32 cellular contexts compared by ENCODE assay signal in genomic region chrX:110116581-110116980, GRCh38.
"Had no signal": no experiment of that assay in that cellular context is flagged by ENCODE, and none has a peak within 500 bp of the region (broad histone marks: within the 10 kb centered on the region; RNA-seq: fewer than 3 reads in every experiment).

No MANE protein-coding gene starts in this region.

- H3K27me3 ChIP-seq: brain microvascular endothelial cell, esophagus muscularis mucosa, foreskin keratinocyte, gastrocnemius medialis had no signal

- H3K36me3 ChIP-seq: brain microvascular endothelial cell, esophagus muscularis mucosa, gastrocnemius medialis had no signal

- H3K27me3 Mint-ChIP-seq: activated CD4-positive, alpha-beta memory T cell treated with anti-CD3 and anti-CD28 coated beads, Interleukin-2, amount 10 ng/mL, durations not matched to agents 7 days and 5 days; activated CD4-positive, alpha-beta T cell treated with anti-CD3 and anti-CD28 coated beads, Interleukin-2, amount 10 ng/mL, durations not matched to agents 7 days and 5 days; activated naive CD8-positive, alpha-beta T cell; activated T-helper 17 cell treated with anti-CD3 and anti-CD28 coated beads, Interleukin-2, amount 50 U/mL, for 72 hours; central memory CD8-positive, alpha-beta T cell; dendritic cell treated with granulocyte-macrophage colony-stimulating factor and Interleukin-4, amounts not matched to agents 40 ng/mL and 50 ng/mL, for 4 days had no signal

- H3K27ac Mint-ChIP-seq: activated CD4-positive, alpha-beta memory T cell treated with anti-CD3 and anti-CD28 coated beads, Interleukin-2, amount 10 ng/mL, durations not matched to agents 7 days and 5 days; activated CD4-positive, alpha-beta T cell treated with anti-CD3 and anti-CD28 coated beads, Interleukin-2, amount 10 ng/mL, durations not matched to agents 7 days and 5 days; activated naive CD8-positive, alpha-beta T cell; activated T-helper 17 cell treated with anti-CD3 and anti-CD28 coated beads, Interleukin-2, amount 50 U/mL, for 72 hours; dendritic cell treated with granulocyte-macrophage colony-stimulating factor and Interleukin-4, amounts not matched to agents 40 ng/mL and 50 ng/mL, for 4 days; endodermal cell; WTC11 had no signal

- ATAC-seq: activated T-cell treated with anti-CD3 and anti-CD28 coated beads, Interleukin-2, amount 50 U/mL, for 4 hours; activated T-helper 17 cell treated with anti-CD3 and anti-CD28 coated beads, Interleukin-2, amount 50 U/mL, for 72 hours; foreskin keratinocyte; gastrocnemius medialis; WTC11 had no signal

- H3K4me3 ChIP-seq: coronary artery, dorsolateral prefrontal cortex, esophagus muscularis mucosa, gastrocnemius medialis had no signal

- H3K9me3 ChIP-seq: esophagus muscularis mucosa, gastrocnemius medialis had no signal

- DNase-seq: activated CD4-positive, alpha-beta memory T cell treated with anti-CD3 and anti-CD28 coated beads, Interleukin-2, amount 10 ng/mL, durations not matched to agents 7 days and 5 days; activated CD4-positive, alpha-beta T cell treated with anti-CD3 and anti-CD28 coated beads for 1 hour; activated CD4-positive, alpha-beta T cell treated with anti-CD3 and anti-CD28 coated beads for 4 hours; activated CD4-positive, alpha-beta T cell treated with anti-CD3 and anti-CD28 coated beads, Interleukin-2, amount 10 ng/mL, durations not matched to agents 7 days and 5 days; activated CD4-positive, alpha-beta T cell treated with anti-CD3 and anti-CD28 coated beads, Interleukin-2, amount 50 U/mL, for 4 hours; activated CD8-positive, alpha-beta memory T cell treated with anti-CD3 and anti-CD28 coated beads, Interleukin-2, amount 50 U/mL, for 48 hours; activated effector memory CD4-positive, alpha-beta T cell treated with Interleukin-2 at 50 U/mL for 16 hours; activated gamma-delta T cell treated with Interleukin-2 at 50 U/mL for 16 hours; activated naive CD4-positive, alpha-beta T cell treated with anti-CD3 and anti-CD28 coated beads, Interleukin-2, amount 50 U/mL, for 16 hours; activated naive CD4-positive, alpha-beta T cell treated with Interleukin-2 at 50 U/mL for 16 hours; activated T-cell treated with anti-CD3 and anti-CD28 coated beads for 4 hours; activated T-cell treated with anti-CD3 and anti-CD28 coated beads, Interleukin-2, amount 50 U/mL, for 4 hours; amniotic stem cell; anterior cingulate cortex; brain microvascular endothelial cell; dorsolateral prefrontal cortex; effector memory CD4-positive, alpha-beta T cell; endodermal cell; erythroblast; foreskin keratinocyte; gastrocnemius medialis; glutamatergic neuron; T-helper 2 cell had no signal

- H3K4me3 Mint-ChIP-seq: activated CD4-positive, alpha-beta memory T cell treated with anti-CD3 and anti-CD28 coated beads, Interleukin-2, amount 10 ng/mL, durations not matched to agents 7 days and 5 days; activated CD4-positive, alpha-beta T cell treated with anti-CD3 and anti-CD28 coated beads, Interleukin-2, amount 10 ng/mL, durations not matched to agents 7 days and 5 days; activated naive CD8-positive, alpha-beta T cell; activated T-cell treated with anti-CD3 and anti-CD28 coated beads, Interleukin-2, amount 50 U/mL, for 4 hours; activated T-helper 17 cell treated with anti-CD3 and anti-CD28 coated beads, Interleukin-2, amount 50 U/mL, for 72 hours; central memory CD8-positive, alpha-beta T cell; dendritic cell treated with granulocyte-macrophage colony-stimulating factor and Interleukin-4, amounts not matched to agents 40 ng/mL and 50 ng/mL, for 4 days; endodermal cell; WTC11 had no signal

- H3K4me1 ChIP-seq: esophagus muscularis mucosa, foreskin keratinocyte had no signal

- FAIRE-seq: bronchial epithelial cell had no signal

- H3K36me3 Mint-ChIP-seq: WTC11 had no signal

- H3K27ac ChIP-seq: brain microvascular endothelial cell, coronary artery, dorsolateral prefrontal cortex, esophagus muscularis mucosa, foreskin keratinocyte, gastrocnemius medialis, VCaP had no signal

- H3K4me1 Mint-ChIP-seq: activated CD4-positive, alpha-beta memory T cell treated with anti-CD3 and anti-CD28 coated beads, Interleukin-2, amount 10 ng/mL, durations not matched to agents 7 days and 5 days; activated CD4-positive, alpha-beta T cell treated with anti-CD3 and anti-CD28 coated beads, Interleukin-2, amount 10 ng/mL, durations not matched to agents 7 days and 5 days; activated T-helper 17 cell treated with anti-CD3 and anti-CD28 coated beads, Interleukin-2, amount 50 U/mL, for 72 hours; central memory CD8-positive, alpha-beta T cell; WTC11 had no signal

- H3K9me3 Mint-ChIP-seq: activated CD4-positive, alpha-beta memory T cell treated with anti-CD3 and anti-CD28 coated beads, Interleukin-2, amount 10 ng/mL, durations not matched to agents 7 days and 5 days; activated CD4-positive, alpha-beta T cell treated with anti-CD3 and anti-CD28 coated beads, Interleukin-2, amount 10 ng/mL, durations not matched to agents 7 days and 5 days; activated T-cell treated with anti-CD3 and anti-CD28 coated beads, Interleukin-2, amount 50 U/mL, for 4 hours; activated T-helper 17 cell treated with anti-CD3 and anti-CD28 coated beads, Interleukin-2, amount 50 U/mL, for 72 hours; central memory CD8-positive, alpha-beta T cell; dendritic cell treated with granulocyte-macrophage colony-stimulating factor and Interleukin-4, amounts not matched to agents 40 ng/mL and 50 ng/mL, for 4 days; endodermal cell; WTC11 had no signal
